In the genomic region with DNA sequence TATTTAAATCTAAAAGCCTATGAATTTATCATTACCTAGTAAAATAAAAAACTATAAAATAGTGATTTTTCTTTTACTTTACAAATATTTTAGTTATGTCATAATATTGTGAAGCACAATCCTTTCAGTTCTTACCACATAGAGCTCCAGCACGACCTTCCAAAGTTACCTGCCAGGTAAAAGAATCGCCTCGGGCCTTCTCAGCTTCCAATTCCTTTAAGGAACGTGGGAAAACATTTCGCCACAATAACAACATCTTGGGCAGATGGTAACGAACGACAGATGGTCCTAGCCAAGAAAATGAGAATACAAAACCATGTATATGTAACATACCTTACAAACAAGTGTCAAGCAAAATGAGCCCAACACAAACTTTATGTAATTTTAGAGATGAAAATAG, we compare ENCODE assay signal across 22 cellular contexts. TPM values are rescaled to one million over a fixed set of nuclear protein-coding genes. Genes with fewer than 3 reads are reported as not detected.
DNase-seq lines count a peak whose midpoint lies in the region; ATAC-seq and TF ChIP-seq lines count a peak whose summit lies in the region.
"Had no signal": no experiment of that assay in that cellular context is flagged by ENCODE, and none has a peak within 500 bp of the region (broad histone marks: within the 10 kb centered on the region; RNA-seq: fewer than 3 reads in every experiment).

No MANE protein-coding gene starts in this region.

- H3K27ac Mint-ChIP-seq in activated T-cell treated with anti-CD3 and anti-CD28 coated beads, Interleukin-2, amount 50 U/mL, for 24 hours = peak overlapping the region; percentile 34
- no peak overlapping the region for H3K27ac Mint-ChIP-seq in glutamatergic neuron (ENCODE audit: unreplicated experiment)
- H3K27ac Mint-ChIP-seq in stimulated activated effector memory CD8-positive, alpha-beta T cell treated with anti-CD3 and anti-CD28 coated beads, Interleukin-12 subunit alpha, Interleukin-12 subunit beta, amount 100 ng/mL, for 72 hours = peak overlapping the region; percentile 20
- H3K27ac Mint-ChIP-seq: CD14-positive monocyte had no signal

- no peak overlapping the region for H3K4me3 Mint-ChIP-seq in activated T-cell treated with anti-CD3 and anti-CD28 coated beads, Interleukin-2, amount 50 U/mL, for 24 hours
- H3K4me3 Mint-ChIP-seq in activated T-cell treated with anti-CD3 and anti-CD28 coated beads, Interleukin-2, amount 50 U/mL, for 4 hours = no peak overlapping the region
- H3K4me3 Mint-ChIP-seq in glutamatergic neuron (ENCODE audit: unreplicated experiment) = peak overlapping the region; percentile 49
- no peak overlapping the region for H3K4me3 Mint-ChIP-seq in stimulated activated effector memory CD8-positive, alpha-beta T cell treated with anti-CD3 and anti-CD28 coated beads, Interleukin-12 subunit alpha, Interleukin-12 subunit beta, amount 100 ng/mL, for 72 hours
- H3K4me3 Mint-ChIP-seq: CD14-positive monocyte; CD4-positive, alpha-beta memory T cell had no signal

- no peak for DNase-seq in activated T-cell treated with anti-CD3 and anti-CD28 coated beads, Interleukin-2, amount 50 U/mL, for 24 hours
- DNase-seq in activated T-cell treated with anti-CD3 and anti-CD28 coated beads, Interleukin-2, amount 50 U/mL, for 4 hours = no peak
- DNase-seq in glutamatergic neuron = no peak
- no peak for DNase-seq in stimulated activated effector memory CD8-positive, alpha-beta T cell treated with anti-CD3 and anti-CD28 coated beads, Interleukin-12 subunit alpha, Interleukin-12 subunit beta, amount 100 ng/mL, for 72 hours (ENCODE audit: low spot score in 2 of 2)
- no peak for DNase-seq in NCI-H1105 treated with DMSO at 0.1 percent for 48 hours (lab: John Stamatoyannopoulos, UW)
- no peak for DNase-seq in MV-4-11 (lab: John Stamatoyannopoulos, UW)
- DNase-seq: 8988T; ACHN; AML-193; BE2C; Calu3; CD4-positive, alpha-beta memory T cell; COR-L47; DMS79; EL; GDM1; GM23248; H7; HCEC 1CT had no signal

- H3K4me1 Mint-ChIP-seq in activated T-cell treated with anti-CD3 and anti-CD28 coated beads, Interleukin-2, amount 50 U/mL, for 24 hours (ENCODE audit: low read depth) = peaks cover 2% of the 10 kb centered on the region
- H3K4me1 Mint-ChIP-seq in activated T-cell treated with anti-CD3 and anti-CD28 coated beads, Interleukin-2, amount 50 U/mL, for 4 hours (ENCODE audit: low read depth) = no peaks in the 10 kb centered on the region
- peaks cover 6% of the 10 kb centered on the region for H3K4me1 Mint-ChIP-seq in glutamatergic neuron (ENCODE audit: low read depth, unreplicated experiment)
- H3K4me1 Mint-ChIP-seq in stimulated activated effector memory CD8-positive, alpha-beta T cell treated with anti-CD3 and anti-CD28 coated beads, Interleukin-12 subunit alpha, Interleukin-12 subunit beta, amount 100 ng/mL, for 72 hours = no peaks in the 10 kb centered on the region

- H3K27me3 Mint-ChIP-seq in activated T-cell treated with anti-CD3 and anti-CD28 coated beads, Interleukin-2, amount 50 U/mL, for 24 hours = no peaks in the 10 kb centered on the region
- H3K27me3 Mint-ChIP-seq in activated T-cell treated with anti-CD3 and anti-CD28 coated beads, Interleukin-2, amount 50 U/mL, for 4 hours (ENCODE audit: low read depth) = no peaks in the 10 kb centered on the region
- H3K27me3 Mint-ChIP-seq in glutamatergic neuron (ENCODE audit: unreplicated experiment) = no peaks in the 10 kb centered on the region
- H3K27me3 Mint-ChIP-seq: CD4-positive, alpha-beta memory T cell had no signal

- no peaks in the 10 kb centered on the region for H3K9me3 Mint-ChIP-seq in activated T-cell treated with anti-CD3 and anti-CD28 coated beads, Interleukin-2, amount 50 U/mL, for 24 hours
- H3K9me3 Mint-ChIP-seq in activated T-cell treated with anti-CD3 and anti-CD28 coated beads, Interleukin-2, amount 50 U/mL, for 4 hours = no peaks in the 10 kb centered on the region
- H3K9me3 Mint-ChIP-seq in glutamatergic neuron (ENCODE audit: unreplicated experiment) = no peaks in the 10 kb centered on the region
- no peaks in the 10 kb centered on the region for H3K9me3 Mint-ChIP-seq in stimulated activated effector memory CD8-positive, alpha-beta T cell treated with anti-CD3 and anti-CD28 coated beads, Interleukin-12 subunit alpha, Interleukin-12 subunit beta, amount 100 ng/mL, for 72 hours
- H3K9me3 Mint-ChIP-seq: CD14-positive monocyte; CD4-positive, alpha-beta memory T cell had no signal

- no peak for TF ChIP-seq CTCF in glutamatergic neuron (IDR thresholded peaks at IDR 0.05; ENCODE audit: partially characterized antibody, unreplicated experiment)

- peaks cover 80% of the 10 kb centered on the region for H3K36me3 Mint-ChIP-seq in activated T-cell treated with anti-CD3 and anti-CD28 coated beads, Interleukin-2, amount 50 U/mL, for 24 hours (ENCODE audit: low read depth)
- peaks cover 32% of the 10 kb centered on the region for H3K36me3 Mint-ChIP-seq in activated T-cell treated with anti-CD3 and anti-CD28 coated beads, Interleukin-2, amount 50 U/mL, for 4 hours (ENCODE audit: insufficient read depth)
- H3K36me3 Mint-ChIP-seq in glutamatergic neuron (ENCODE audit: unreplicated experiment) = no peaks in the 10 kb centered on the region
- H3K36me3 Mint-ChIP-seq in stimulated activated effector memory CD8-positive, alpha-beta T cell treated with anti-CD3 and anti-CD28 coated beads, Interleukin-12 subunit alpha, Interleukin-12 subunit beta, amount 100 ng/mL, for 72 hours = peaks cover 100% of the 10 kb centered on the region

- ATAC-seq in activated T-cell treated with anti-CD3 and anti-CD28 coated beads, Interleukin-2, amount 50 U/mL, for 4 hours = no peak
- ATAC-seq in stimulated activated effector memory CD8-positive, alpha-beta T cell treated with anti-CD3 and anti-CD28 coated beads, Interleukin-12 subunit alpha, Interleukin-12 subunit beta, amount 100 ng/mL, for 72 hours = no peak
- ATAC-seq: A549, GM12878 had no signal

RNA-seq across cellular contexts. Expression of a gene that starts 23.7 kb away (rescaled TPM):
- total RNA-seq in activated T-cell treated with anti-CD3 and anti-CD28 coated beads, Interleukin-2, amount 50 U/mL, for 4 hours = 10 to 100 TPM; 11.3 to 18.2 (median 14.9) TPM
- total RNA-seq in glutamatergic neuron (ENCODE audit: unreplicated experiment) = 33.5 TPM

RNA-seq across cellular contexts. Expression of a gene that starts 23.9 kb away (rescaled TPM):
- 10 to 100 TPM; 17.0 to 18.4 (median 17.2) TPM for total RNA-seq in activated T-cell treated with anti-CD3 and anti-CD28 coated beads, Interleukin-2, amount 50 U/mL, for 4 hours
- 13.2 TPM for total RNA-seq in glutamatergic neuron (ENCODE audit: unreplicated experiment)
